In the genomic region with DNA sequence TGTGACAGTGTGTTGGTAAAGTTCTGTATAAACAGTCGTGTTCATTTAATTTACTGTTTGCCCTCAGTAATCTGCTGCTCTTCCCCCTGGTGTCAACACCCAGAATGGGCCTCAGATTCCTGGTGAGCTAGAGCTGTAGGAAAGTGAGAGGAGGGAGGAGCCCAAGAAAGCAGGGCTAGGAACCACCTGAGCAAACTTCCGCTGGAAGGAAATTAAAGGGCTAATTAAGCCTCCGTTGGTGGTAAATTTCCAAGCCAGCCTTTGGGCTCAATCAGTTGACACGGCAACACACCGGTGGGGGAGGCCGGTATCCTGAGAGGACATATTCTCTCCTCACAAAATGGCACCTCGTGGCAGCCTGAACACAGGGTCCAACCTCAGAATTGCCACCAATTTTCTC, we compare ENCODE assay signal across 15 cellular contexts. TPM values are rescaled to one million over a fixed set of nuclear protein-coding genes. Genes with fewer than 3 reads are reported as not detected.
DNase-seq lines count a peak whose midpoint lies in the region; ATAC-seq and TF ChIP-seq lines count a peak whose summit lies in the region.
"Had no signal": no experiment of that assay in that cellular context is flagged by ENCODE, and none has a peak within 500 bp of the region (broad histone marks: within the 10 kb centered on the region; RNA-seq: fewer than 3 reads in every experiment).

No MANE protein-coding gene starts in this region.

- peak overlapping the region; percentile 66 for H3K14ac ChIP-seq in IMR-90 (replicated peaks; ENCODE audit: low read depth, low read length)

- H4K91ac ChIP-seq in IMR-90 (ENCODE audit: insufficient read depth, low read depth, low read length), result no peak overlapping the region

- no TSS peak for BruUV-seq in IMR-90 (replicated peaks; lab: Mats Ljungman, UMichigan)

- peak overlapping the region; percentile 85; the same call in 1 of the 2 replicates for H3K23ac ChIP-seq in IMR-90 (ENCODE audit: low read depth, low read length)

- H2BK120ac ChIP-seq in IMR-90 (ENCODE audit: low read depth, low read length), result peak overlapping the region; percentile 6; the same call in 1 of the 2 replicates

- H2BK15ac ChIP-seq in IMR-90 (ENCODE audit: low read depth, low read length), result 0 out of 3 replicates have a peak overlapping the region, but pooled peaks have one; percentile 50

- H3K27ac ChIP-seq in IMR-90 (ENCODE audit: insufficient read depth, low read length), result no peak overlapping the region
- peak overlapping the region; percentile 55 for H3K27ac ChIP-seq in hepatocyte
- H3K27ac ChIP-seq: pancreas had no signal

- H3K9me1 ChIP-seq in IMR-90 (ENCODE audit: insufficient read depth, low read length), result peaks cover 29% of the 10 kb centered on the region

- peak overlapping the region; percentile 46 for H2BK20ac ChIP-seq in IMR-90 (ENCODE audit: low read depth, low read length)

- H3K79me1 ChIP-seq in IMR-90 (ENCODE audit: low read depth in 1 of 2, low read length in 2 of 2), result peaks cover 49 to 91% of the 10 kb centered on the region in 2 experiments

- no peaks in the 10 kb centered on the region for H3K79me2 ChIP-seq in hepatocyte

- H4K5ac ChIP-seq in IMR-90 (ENCODE audit: low read depth, low read length), result peak overlapping the region; percentile 6; the same call in 1 of the 2 replicates

- H3K27me3 ChIP-seq in IMR-90 (ENCODE audit: control insufficient read depth, insufficient read depth, low read length), result no peaks in the 10 kb centered on the region
- no peaks in the 10 kb centered on the region for H3K27me3 ChIP-seq in hepatocyte
- H3K27me3 ChIP-seq: pancreas had no signal

- no peaks in the 10 kb centered on the region for H3K9me2 ChIP-seq in hepatocyte (replicated peaks; ENCODE audit: insufficient read depth)
- H3K9me2 ChIP-seq: SK-N-SH had no signal

- POLR2A ChIA-PET in IMR-90 (lab: Charles Lee; ENCODE audit: unreplicated experiment), result no interaction called here

- intact Hi-C loops in IMR-90 (cut with micrococcal nuclease) (no loop called here), Right ventricle myocardium inferior (cut with DNase I) (no loop called here)

- TF ChIP-seq CTCF in IMR-90 (conservative IDR thresholded peaks at IDR 0.05; ENCODE audit: low read depth, low read length) (no peak), hepatocyte (IDR thresholded peaks at IDR 0.05; ENCODE audit: poor library complexity) (no peak)

- dilution Hi-C loops in IMR-90 (cut with HindIII; ENCODE audit: low sequenced_read_pairs, unreplicated experiment), result no loop called here

- H4K20me1 ChIP-seq in IMR-90 (ENCODE audit: insufficient read depth, low read length) (no peaks in the 10 kb centered on the region), hepatocyte (ENCODE audit: insufficient read depth, poor library complexity, severe bottlenecking) (no peaks in the 10 kb centered on the region)

- CTCF ChIA-PET in IMR-90 (lab: Yijun Ruan, JAX), result no interaction called here

- no peak for ATAC-seq in IMR-90 (ENCODE audit: low read depth)
- no peak for ATAC-seq in Right ventricle myocardium inferior
- ATAC-seq: activated T-cell treated with anti-CD3 and anti-CD28 coated beads, Interleukin-2, amount 50 U/mL, for 72 hours had no signal

- peak overlapping the region; percentile 59 for H2BK5ac ChIP-seq in IMR-90 (ENCODE audit: low read depth, low read length, poor library complexity, severe bottlenecking)

- H3K36me3 ChIP-seq in IMR-90 (ENCODE audit: control insufficient read depth, insufficient read depth, low read length) (peaks cover 16% of the 10 kb centered on the region), hepatocyte (replicated peaks; ENCODE audit: insufficient read depth, low read depth) (no peaks in the 10 kb centered on the region)
- H3K36me3 ChIP-seq: pancreas had no signal

- H3K9me3 ChIP-seq in IMR-90 (ENCODE audit: control insufficient read depth, insufficient read depth, low read length) (no peaks in the 10 kb centered on the region), hepatocyte (ENCODE audit: low read depth) (no peaks in the 10 kb centered on the region)
- H3K9me3 ChIP-seq: pancreas, SK-N-SH had no signal

- peak overlapping the region; percentile 16 for H2AK9ac ChIP-seq in IMR-90 (replicated peaks; ENCODE audit: low read depth, low read length, poor library complexity)

- H2AFZ ChIP-seq in IMR-90 (replicated peaks; ENCODE audit: low read length, poor library complexity), result peak overlapping the region; percentile 7
- no peak overlapping the region for H2AFZ ChIP-seq in hepatocyte

- in situ Hi-C loops in IMR-90 (cut with MboI; ENCODE audit: low sequenced_read_pairs), result no loop called here

- WGBS in IMR-90 (ENCODE audit: extremely low coverage in 2 of 2, insufficient read length in 1 of 2), 2 experiments, result 85% methylated on average over 3 of the region's 7 CpGs; no CpG with 5 or more reads in 1 of the 2 experiments
- WGBS in hepatocyte (ENCODE audit: low lambda C conversion rate, missing lambda C conversion rate), result 47% methylated on average over 7 of the region's 7 CpGs

- H3K4me3 ChIP-seq in IMR-90 (ENCODE audit: insufficient read depth, low read depth, low read length) (no peak overlapping the region), hepatocyte (no peak overlapping the region)
- H3K4me3 ChIP-seq: pancreas had no signal

- no peak overlapping the region for H3K4me2 ChIP-seq in IMR-90 (ENCODE audit: low read depth, low read length)
- H3K4me2 ChIP-seq in hepatocyte, result no peak overlapping the region
- H3K4me2 ChIP-seq: SK-N-SH had no signal

- H3K18ac ChIP-seq in IMR-90 (ENCODE audit: low read depth, low read length), result no peak overlapping the region

- H3K9ac ChIP-seq in IMR-90 (ENCODE audit: low read depth, low read length), result no peak overlapping the region
- H3K9ac ChIP-seq: SK-N-SH had no signal

- H2AK5ac ChIP-seq in IMR-90 (ENCODE audit: low read depth, low read length), result peak overlapping the region; percentile 14; the same call in 1 of the 2 replicates

- no peak for TF ChIP-seq POLR2A in IMR-90 (IDR thresholded peaks at IDR 0.05; ENCODE audit: low read depth, low read length)

- DNase-seq in DMS153 treated with DMSO at 0.1 percent for 48 hours (lab: John Stamatoyannopoulos, UW; ENCODE audit: unreplicated experiment), result peak; percentile 27
- DNase-seq in IMR-90, result no peak
- peak; percentile 58 for DNase-seq in NCI-H510A (lab: John Stamatoyannopoulos, UW)
- no peak for DNase-seq in hepatocyte (ENCODE audit: low spot score)
- DNase-seq in NK-92 (lab: John Stamatoyannopoulos, UW; ENCODE audit: unreplicated experiment), result no peak
- DNase-seq in COLO829 (ENCODE audit: low spot score), result no peak
- DNase-seq in activated gamma-delta T cell (lab: John Stamatoyannopoulos, UW), result no peak
- DNase-seq in Right ventricle myocardium inferior (ENCODE audit: missing footprints), result no peak
- DNase-seq: activated CD4-positive, alpha-beta T cell treated with anti-CD3 and anti-CD28 coated beads, Interleukin-2, amount 50 U/mL, for 4 hours; activated T-cell treated with anti-CD3 and anti-CD28 coated beads, Interleukin-2, amount 50 U/mL, for 72 hours; cerebellar nuclear complex; islet precursor cell; pancreas; SK-N-SH; stimulated activated naive CD4-positive, alpha-beta T cell had no signal

- TF ChIP-seq RAD21 in IMR-90 (IDR thresholded peaks at IDR 0.05; ENCODE audit: low read length), result no peak

- peaks cover 21% of the 10 kb centered on the region for H3K4me1 ChIP-seq in IMR-90 (ENCODE audit: control insufficient read depth, insufficient read depth, low read length)
- peaks cover 15% of the 10 kb centered on the region for H3K4me1 ChIP-seq in hepatocyte (ENCODE audit: insufficient read depth)
- H3K4me1 ChIP-seq: pancreas had no signal

- H3K4ac ChIP-seq in IMR-90 (ENCODE audit: low read depth, low read length), result peak overlapping the region; percentile 48

- peak overlapping the region in 1 of 2 experiments; percentile 1; a peak in 2 of 4 replicates for H4K8ac ChIP-seq in IMR-90 (ENCODE audit: low read depth in 2 of 2, low read length in 2 of 2)

- H3K56ac ChIP-seq in IMR-90 (ENCODE audit: extremely low read depth, insufficient read depth, low read length), result no peak overlapping the region

TF ChIP-seq in IMR-90, 13 proteins besides CTCF, POLR2A, EP300 and RAD21:
- TF ChIP-seq SMC3 (IDR thresholded peaks at IDR 0.05; ENCODE audit: low read depth, low read length) (no peak), RFX5 (IDR thresholded peaks at IDR 0.05; ENCODE audit: low read depth, low read length) (no peak), MXI1 (IDR thresholded peaks at IDR 0.05; ENCODE audit: borderline replicate concordance, low read depth, low read length) (no peak), MAZ (IDR thresholded peaks at IDR 0.05; ENCODE audit: borderline replicate concordance, low read depth, low read length) (no peak)
- TF ChIP-seq, protein P1, sequence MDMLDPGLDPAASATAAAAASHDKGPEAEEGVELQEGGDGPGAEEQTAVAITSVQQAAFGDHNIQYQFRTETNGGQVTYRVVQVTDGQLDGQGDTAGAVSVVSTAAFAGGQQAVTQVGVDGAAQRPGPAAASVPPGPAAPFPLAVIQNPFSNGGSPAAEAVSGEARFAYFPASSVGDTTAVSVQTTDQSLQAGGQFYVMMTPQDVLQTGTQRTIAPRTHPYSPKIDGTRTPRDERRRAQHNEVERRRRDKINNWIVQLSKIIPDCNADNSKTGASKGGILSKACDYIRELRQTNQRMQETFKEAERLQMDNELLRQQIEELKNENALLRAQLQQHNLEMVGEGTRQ (IDR thresholded peaks at IDR 0.05; ENCODE audit: low read depth, low read length), result no peak

RNA-seq across cellular contexts. Expression of a gene that starts 32.9 kb away (rescaled TPM):
- total RNA-seq in IMR-90 (2012; rRNA removed) (78.5 and 91.9 TPM in 2 replicates), hepatocyte (23.1 and 24.7 TPM in 2 replicates), Right ventricle myocardium inferior (not detected)
- polyA plus RNA-seq in IMR-90 (2012; rRNA removed) (31.4 and 33.6 TPM in 2 replicates), hepatocyte (7.5 and 9.7 TPM in 2 replicates)
- 10.6 and 11.3 TPM in 2 replicates for polyA plus RNA-seq in IMR-90 (2012; cell fraction: cytosol; rRNA removed)
- polyA plus RNA-seq in IMR-90 (2012; cell fraction: nucleus; rRNA removed; ENCODE audit: low replicate concordance), result 6.3 and 19.7 TPM in 2 replicates

Comparison
In these comparisons a context has a peak if more than half of its experiments do, and no peak if none do; other contexts are left out.
1. DNase-seq: peak in DMS153 treated with DMSO at 0.1 percent for 48 hours (single experiment) and NCI-H510A (single experiment); none in IMR-90 (single experiment), hepatocyte (single experiment), NK-92 (single experiment), COLO829 (single experiment), activated gamma-delta T cell (single experiment) and Right ventricle myocardium inferior (single experiment).
2. RNA of a gene that starts 32.9 kb away (total RNA-seq): 78.5 to 91.9 TPM in IMR-90 and 23.1 to 24.7 TPM in hepatocyte; not detected in Right ventricle myocardium inferior (single experiment); every median in the first group is over 10 times any median in the second.